12 cellular contexts compared by ENCODE assay signal in the genomic region with DNA sequence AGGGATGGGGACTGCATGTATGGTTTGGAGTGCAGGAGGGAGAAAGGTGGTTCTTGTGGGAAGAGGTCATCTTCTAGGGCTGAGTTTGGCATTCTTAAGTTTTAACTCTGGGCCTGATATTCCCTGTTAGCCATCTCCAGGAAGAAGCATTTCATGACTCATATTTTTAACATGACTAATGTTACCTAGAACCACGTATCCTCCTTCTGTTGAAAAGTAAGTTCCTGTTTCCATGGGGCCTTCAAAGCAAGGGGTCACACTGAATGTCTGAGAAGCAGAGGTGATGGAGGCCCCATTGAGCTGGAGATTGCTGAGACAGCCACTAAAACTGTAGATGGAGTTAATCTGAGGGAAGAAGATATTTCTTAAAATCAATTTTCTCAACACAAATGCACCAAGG. TPM values are rescaled to one million over a fixed set of nuclear protein-coding genes. Genes with fewer than 3 reads are reported as not detected.
DNase-seq lines count a peak whose midpoint lies in the region; TF ChIP-seq lines count a peak whose summit lies in the region.
"Had no signal": no experiment of that assay in that cellular context is flagged by ENCODE, and none has a peak within 500 bp of the region (broad histone marks: within the 10 kb centered on the region; RNA-seq: fewer than 3 reads in every experiment).

No MANE protein-coding gene starts in this region.

- H3K4me1 ChIP-seq in tibial nerve: no peaks in the 10 kb centered on the region
- H3K4me1 ChIP-seq: Caco-2 had no signal

- H3K36me3 Mint-ChIP-seq in activated CD4-positive, alpha-beta memory T cell treated with anti-CD3 and anti-CD28 coated beads for 36 hours: no peaks in the 10 kb centered on the region
- peaks cover 9% of the 10 kb centered on the region for H3K36me3 Mint-ChIP-seq in nephron progenitor cell (ENCODE audit: low read depth)
- H3K36me3 Mint-ChIP-seq: WTC11 had no signal

- 39 to 62% methylated on average over 1 of the region's 1 CpG for WGBS in tibial nerve, 2 donors

- H3K4me3 ChIP-seq in AG10803 (ENCODE audit: low read length) (no peak overlapping the region), tibial nerve (no peak overlapping the region)

- no peaks in the 10 kb centered on the region for H3K9me3 Mint-ChIP-seq in activated CD4-positive, alpha-beta memory T cell treated with anti-CD3 and anti-CD28 coated beads for 36 hours
- H3K9me3 Mint-ChIP-seq in nephron progenitor cell: no peaks in the 10 kb centered on the region
- H3K9me3 Mint-ChIP-seq: WTC11 had no signal

- POLR2A ChIA-PET in activated CD4-positive, alpha-beta memory T cell treated with anti-CD3 and anti-CD28 coated beads for 36 hours (lab: Charles Lee): no interaction called here

- H3K27ac ChIP-seq in tibial nerve: no peak overlapping the region

- no peak overlapping the region for H3K4me3 Mint-ChIP-seq in activated CD4-positive, alpha-beta memory T cell treated with anti-CD3 and anti-CD28 coated beads for 36 hours
- H3K4me3 Mint-ChIP-seq in nephron progenitor cell: no peak overlapping the region
- H3K4me3 Mint-ChIP-seq: WTC11 had no signal

- H3K27ac Mint-ChIP-seq in activated CD4-positive, alpha-beta memory T cell treated with anti-CD3 and anti-CD28 coated beads for 36 hours: peak overlapping the region; percentile 23
- no peak overlapping the region for H3K27ac Mint-ChIP-seq in nephron progenitor cell
- H3K27ac Mint-ChIP-seq: WTC11 had no signal

- TF ChIP-seq EP300 in tibial nerve (IDR thresholded peaks at IDR 0.05): no peak

- CTCF ChIA-PET in activated CD4-positive, alpha-beta memory T cell treated with anti-CD3 and anti-CD28 coated beads for 36 hours (lab: Charles Lee): interaction anchor here (0.8 to 1.1 kb wide), 2 partner anchors 10 to 45 kb away, joined by 3 to 4 read pairs; no protein-coding TSS in a partner anchor

- TF ChIP-seq CTCF in AG10803 (conservative IDR thresholded peaks at IDR 0.05; ENCODE audit: low read length) (no peak), tibial nerve (IDR thresholded peaks at IDR 0.05) (no peak), nephron progenitor cell (IDR thresholded peaks at IDR 0.05) (no peak)

- peaks cover 7% of the 10 kb centered on the region for H3K27me3 Mint-ChIP-seq in activated CD4-positive, alpha-beta memory T cell treated with anti-CD3 and anti-CD28 coated beads for 36 hours
- H3K27me3 Mint-ChIP-seq in nephron progenitor cell (ENCODE audit: low read depth, poor library complexity): peaks cover 10% of the 10 kb centered on the region

- intact Hi-C loops in activated CD4-positive, alpha-beta memory T cell treated with anti-CD3 and anti-CD28 coated beads for 36 hours (cut with micrococcal nuclease): loop anchor here (2.0 kb wide), 1 partner anchor 31 kb away; a partner anchor contains a TSS
- intact Hi-C loops in cardiac septum (cut with DNase I): no loop called here

- no peaks in the 10 kb centered on the region for H3K9me3 ChIP-seq in tibial nerve
- H3K9me3 ChIP-seq: Caco-2 had no signal

- H3K4me1 Mint-ChIP-seq in activated CD4-positive, alpha-beta memory T cell treated with anti-CD3 and anti-CD28 coated beads for 36 hours (ENCODE audit: low read depth): peaks cover 14% of the 10 kb centered on the region
- peaks cover 5% of the 10 kb centered on the region for H3K4me1 Mint-ChIP-seq in nephron progenitor cell
- H3K4me1 Mint-ChIP-seq: WTC11 had no signal

- TF ChIP-seq POLR2A in tibial nerve (IDR thresholded peaks at IDR 0.05): no peak

- H3K27me3 ChIP-seq in tibial nerve: no peaks in the 10 kb centered on the region

- peak; percentile 34 for DNase-seq in AG10803 (ENCODE audit: low read depth)
- DNase-seq in HPDE6-E6E7 (ENCODE audit: extremely low spot score): peak; percentile 65
- peak; percentile 28 for DNase-seq in activated CD4-positive, alpha-beta memory T cell treated with anti-CD3 and anti-CD28 coated beads for 36 hours
- peak; percentile 46 for DNase-seq in glomerular visceral epithelial cell (ENCODE audit: extremely low spot score)
- DNase-seq in cardiac septum (ENCODE audit: low spot score): no peak
- no peak for DNase-seq in tibial nerve (ENCODE audit: low spot score in 2 of 2)
- no peak for DNase-seq in nephron progenitor cell
- DNase-seq in NCI-H2107 treated with DMSO at 0.1 percent for 48 hours (lab: John Stamatoyannopoulos, UW; ENCODE audit: unreplicated experiment): no peak
- DNase-seq: amygdala, Caco-2, small intestine had no signal

- H3K36me3 ChIP-seq in tibial nerve: peaks cover 0 to 94% (median 7%) of the 10 kb centered on the region in 3 donors

RNA-seq across cellular contexts. Expression of a gene that starts 30.2 kb away (rescaled TPM):
- total RNA-seq in activated CD4-positive, alpha-beta memory T cell treated with anti-CD3 and anti-CD28 coated beads for 36 hours: 1 to 10 TPM; 6.7 to 7.3 TPM
- 43.5 TPM for total RNA-seq in cardiac septum
- total RNA-seq in tibial nerve: 10 to 100 TPM; 18.0 to 32.1 (median 23.9) TPM

RNA-seq across cellular contexts. Expression of a gene that starts 30.3 kb away (rescaled TPM):
- total RNA-seq in activated CD4-positive, alpha-beta memory T cell treated with anti-CD3 and anti-CD28 coated beads for 36 hours: 10 to 100 TPM; 37.2 to 39.2 TPM
- total RNA-seq in cardiac septum: 21.6 TPM
- total RNA-seq in tibial nerve: 10 to 100 TPM; 47.2 to 64.5 (median 50.7) TPM

Comparison
In these comparisons a context has a peak if more than half of its experiments do, and no peak if none do; other contexts are left out.
1. DNase-seq: peak in AG10803 (single experiment), HPDE6-E6E7 (single experiment), activated CD4-positive, alpha-beta memory T cell treated with anti-CD3 and anti-CD28 coated beads for 36 hours (single experiment) and glomerular visceral epithelial cell (single experiment); none in cardiac septum (single experiment), tibial nerve (0 of 2), nephron progenitor cell (single experiment) and NCI-H2107 treated with DMSO at 0.1 percent for 48 hours (single experiment).